Comparison of ENCODE assay signal across 23 cellular contexts in the genomic region with DNA sequence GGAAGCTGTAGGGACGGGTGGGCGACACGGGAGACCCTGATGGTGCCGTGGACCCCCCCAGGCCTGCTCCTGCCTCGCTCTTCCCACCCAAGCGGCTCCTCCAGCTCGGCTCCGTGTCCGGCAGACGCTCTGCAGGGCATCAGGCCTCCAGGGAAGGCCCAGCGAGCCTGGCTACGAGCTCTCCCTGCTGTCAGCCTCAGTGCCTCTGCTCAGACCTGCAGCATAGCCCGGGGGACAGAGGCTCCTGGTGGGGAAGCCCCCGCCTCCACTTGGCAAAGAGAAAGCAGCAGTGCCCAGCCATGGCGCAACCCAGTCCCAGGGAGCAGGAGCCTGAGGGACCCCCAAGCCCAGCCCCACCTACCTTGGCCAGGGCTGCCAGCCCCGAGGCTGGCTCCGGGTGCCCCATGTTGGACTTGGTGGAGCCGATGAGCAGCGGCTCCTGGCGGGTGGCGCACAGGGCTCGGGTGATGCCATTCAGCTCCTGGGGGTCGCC. TPM values are rescaled to one million over a fixed set of nuclear protein-coding genes. Genes with fewer than 3 reads are reported as not detected.
DNase-seq lines count a peak whose midpoint lies in the region; ATAC-seq, FAIRE-seq and TF ChIP-seq lines count a peak whose summit lies in the region.
"Had no signal": no experiment of that assay in that cellular context is flagged by ENCODE, and none has a peak within 500 bp of the region (broad histone marks: within the 10 kb centered on the region; RNA-seq: fewer than 3 reads in every experiment).

No MANE protein-coding gene starts in this region.

- H3K27me3 ChIP-seq in K562 (ENCODE audit: control insufficient read depth in 2 of 2, insufficient read depth in 2 of 2, low read length in 2 of 2) (no peaks in the 10 kb centered on the region), body of pancreas (no peaks in the 10 kb centered on the region)

- no peak overlapping the region for H3K4me2 ChIP-seq in K562 (ENCODE audit: insufficient read depth, low read length)
- H3K4me2 ChIP-seq: GM23338 had no signal

- no peak overlapping the region for H3K27ac ChIP-seq in K562 (ENCODE audit: extremely low read depth, low read depth, low read length)
- no peak overlapping the region for H3K27ac ChIP-seq in body of pancreas
- H3K27ac ChIP-seq: C4-2B, SK-N-MC had no signal

- H3K36me3 ChIP-seq in K562 (ENCODE audit: control insufficient read depth, insufficient read depth, low read length) (peaks cover 95% of the 10 kb centered on the region), body of pancreas (replicated peaks in 1 of 2; ENCODE audit: insufficient read depth in 1 of 2, low read depth in 2 of 2) (peaks cover 8 to 48% of the 10 kb centered on the region in 2 donors)

- no TSS peak for BruUV-seq in K562 (replicated peaks; lab: Mats Ljungman, UMichigan)

- no peak for FAIRE-seq in K562 (lab: Jason Lieb, UNC)
- FAIRE-seq: A204.1 had no signal

- no peak overlapping the region for H3K27ac Mint-ChIP-seq in nephron progenitor cell
- H3K27ac Mint-ChIP-seq: CD8-positive, alpha-beta memory T cell; GM23338 had no signal

- intact Hi-C loops in Right ventricle myocardium inferior (cut with DNase I): no loop called here
- intact Hi-C loops in cardiac septum (cut with DNase I): no loop called here
- intact Hi-C loops in K562 (cut with micrococcal nuclease): no loop called here
- intact Hi-C loops in body of pancreas (cut with DNase I): no loop called here

- H3K4me3 Mint-ChIP-seq in nephron progenitor cell: no peak overlapping the region
- H3K4me3 Mint-ChIP-seq: CD8-positive, alpha-beta memory T cell; GM23338 had no signal

- peak; percentile 30 for DNase-seq in Right ventricle myocardium inferior (ENCODE audit: missing footprints)
- no peak for DNase-seq in cardiac septum (ENCODE audit: low spot score)
- DNase-seq in K562 (ENCODE audit: extremely low read depth in 1 of 4, low spot score in 3 of 4): no peak
- peak; percentile 3 for DNase-seq in nephron progenitor cell
- no peak for DNase-seq in body of pancreas
- DNase-seq in GF-D8 (lab: John Stamatoyannopoulos, UW): no peak
- DNase-seq: DMS53, EL, Kasumi-1, NCI-H1417, NCI-H1694 treated with DMSO at 0.1 percent for 48 hours, NCI-H2081 treated with DMSO at 0.1 percent for 48 hours, NCI-H2171 treated with DMSO at 0.1 percent for 48 hours, NCI-H524 treated with DMSO at 0.1 percent for 48 hours, SHP77 treated with DMSO at 0.1 percent for 48 hours, SW 1271 had no signal

- TF ChIP-seq POLR2A in GM18526 (IDR thresholded peaks at IDR 0.05; ENCODE audit: extremely low read depth, insufficient read length) (peak; percentile 14), K562 (conservative IDR thresholded peaks at IDR 0.05) (peak; percentile 9; the same call in 1 of the 2 replicates), body of pancreas (IDR thresholded peaks at IDR 0.05) (no peak)

- H3K9me3 ChIP-seq in K562 (replicated peaks; ENCODE audit: control insufficient read depth, insufficient read depth, low read depth, low read length) (no peaks in the 10 kb centered on the region), body of pancreas (no peaks in the 10 kb centered on the region)

- 96% methylated on average over 21 of the region's 23 CpGs for WGBS in K562 (ENCODE audit: insufficient coverage, low coverage, missing lambda C conversion rate)
- 80 to 92% methylated on average over 2 to 15 of the region's 23 CpGs for WGBS in body of pancreas, 2 donors

- TF ChIP-seq EP300 in K562 (IDR thresholded peaks at IDR 0.05; ENCODE audit: low read length): no peak

- TF ChIP-seq CTCF in K562 (IDR thresholded peaks at IDR 0.05 in 2 of 3, conservative IDR thresholded peaks at IDR 0.05 in 1 of 3; ENCODE audit: insufficient read depth in 2 of 3, low read depth in 1 of 3, low read length in 3 of 3) (no peak), nephron progenitor cell (IDR thresholded peaks at IDR 0.05) (no peak), body of pancreas (IDR thresholded peaks at IDR 0.05) (no peak)

- H3K9me3 Mint-ChIP-seq in nephron progenitor cell: no peaks in the 10 kb centered on the region
- H3K9me3 Mint-ChIP-seq: CD8-positive, alpha-beta memory T cell; GM23338 had no signal

- no peak overlapping the region for H3K4me3 ChIP-seq in K562
- H3K4me3 ChIP-seq in body of pancreas: no peak overlapping the region
- H3K4me3 ChIP-seq: GM23338, SK-N-MC had no signal

- peaks cover 36% of the 10 kb centered on the region for H4K20me1 ChIP-seq in K562 (replicated peaks; ENCODE audit: control insufficient read depth, insufficient read depth, low read length)

- peaks cover 9% of the 10 kb centered on the region for H3K4me1 Mint-ChIP-seq in nephron progenitor cell

- TF ChIP-seq RAD21 in K562 (CRISPR knock-in tag; conservative IDR thresholded peaks at IDR 0.05 in 1 of 2, IDR thresholded peaks at IDR 0.05 in 1 of 2): no peak

- H3K4me1 ChIP-seq in K562 (replicated peaks in 1 of 2; ENCODE audit: control insufficient read depth in 2 of 2, insufficient read depth in 2 of 2, low read length in 2 of 2) (peaks cover 14 to 71% of the 10 kb centered on the region in 2 experiments; a peak in 4 of 5 replicates), body of pancreas (peaks cover 9% of the 10 kb centered on the region)

- peaks cover 64% of the 10 kb centered on the region for H3K79me2 ChIP-seq in K562 (ENCODE audit: control insufficient read depth, insufficient read depth, low read length)

- ATAC-seq in Right ventricle myocardium inferior (no peak), K562 (no peak), GM18858 (IDR thresholded peaks at IDR 0.05; ENCODE audit: unreplicated experiment) (no peak), body of pancreas (no peak)
- ATAC-seq: GM23338 had no signal

- POLR2A ChIA-PET in K562 (lab: Yijun Ruan, JAX): interaction anchor here (0.7 to 1.2 kb wide), 5 partner anchors 9 to 16 kb away, joined by 3 to 5 read pairs (median 4); no protein-coding TSS in a partner anchor

- no peak overlapping the region for H2AFZ ChIP-seq in K562 (ENCODE audit: low read depth, low read length)
- H2AFZ ChIP-seq: GM23338 had no signal

- no peaks in the 10 kb centered on the region for H3K27me3 Mint-ChIP-seq in nephron progenitor cell (ENCODE audit: low read depth, poor library complexity)
- H3K27me3 Mint-ChIP-seq: CD8-positive, alpha-beta memory T cell had no signal

- in situ Hi-C loops in K562 (cut with MboI): no loop called here

- peak overlapping the region in 1 of 2 experiments; percentile 48; a peak in 1 of 4 replicates for H3K9ac ChIP-seq in K562 (ENCODE audit: insufficient read depth in 1 of 2, low read depth in 2 of 2, low read length in 2 of 2)

- no peaks in the 10 kb centered on the region for H3K9me1 ChIP-seq in K562 (ENCODE audit: control insufficient read depth, insufficient read depth, low read length)

- CTCF ChIA-PET in K562 (lab: Yijun Ruan, JAX; ENCODE audit: low intra/inter-chr PET ratio): interaction anchor here (0.7 kb wide), 1 partner anchor 61 kb away, joined by 3 read pairs; no protein-coding TSS in a partner anchor

- no peaks in the 10 kb centered on the region for H3K36me3 Mint-ChIP-seq in nephron progenitor cell (ENCODE audit: low read depth)

RNA-seq across cellular contexts. Expression of a gene that starts 5.9 kb away (rescaled TPM):
- total RNA-seq in Right ventricle myocardium inferior (46.6 TPM), cardiac septum (22.9 TPM), K562 (2014; rRNA removed) (214 and 239 TPM in 2 replicates), K562 (2014; rRNA removed; fragmentation: Illumina TruSeq; extraction: Trizol) (11.2 and 13.9 TPM in 2 replicates), K562 (2015; rRNA removed; fragmentation: Illumina TruSeq; extraction: Trizol) (50.9 and 61.1 TPM in 2 replicates), K562 (2021) (605 and 663 TPM in 2 replicates), body of pancreas (100 to 1,000 TPM in 1 of 2 donors, 10 to 100 TPM in 1; 16.3 to 388 TPM)
- total RNA-seq in K562 (2011; cell fraction: chromatin; rRNA removed; ENCODE audit: low replicate concordance): 343 and 1,124 TPM in 2 replicates
- total RNA-seq in K562 (2011; cell fraction: nucleolus; rRNA removed): 877 TPM in 2 replicates
- total RNA-seq in K562 (2011; cell fraction: nucleoplasm; rRNA removed): 433 and 475 TPM in 2 replicates
- polyA plus RNA-seq in K562 (2011; rRNA removed) (49.8 and 133 TPM in 2 replicates), K562 (2014; fragmentation: Illumina TruSeq; extraction: Trizol) (49.9 and 181 TPM in 2 replicates), K562 (2014; fragmentation: Nextera tagmentation; extraction: Ambion mirVana) (under 1 TPM; 0.15 to 0.20 TPM), K562 (2014; rRNA removed) (157 and 181 TPM in 2 replicates)
- polyA plus RNA-seq in K562 (2011; cell fraction: cytosol; rRNA removed): 159 and 260 TPM in 2 replicates
- 627 and 766 TPM in 2 replicates for polyA plus RNA-seq in K562 (2011; cell fraction: nucleus; rRNA removed)
- 153 and 283 TPM in 2 replicates for polyA plus RNA-seq in K562 (2012)
- polyA minus RNA-seq in K562 (2011; rRNA and poly(A)+ RNA removed): 59.1 and 70.2 TPM in 2 replicates
- 455 and 1,011 TPM in 2 replicates for polyA minus RNA-seq in K562 (2011; cell fraction: cytosol; rRNA and poly(A)+ RNA removed)
- 200 and 251 TPM in 2 replicates for polyA minus RNA-seq in K562 (2011; cell fraction: nucleus; rRNA and poly(A)+ RNA removed)

RNA-seq across cellular contexts. Expression of a gene that starts 26.5 kb away (rescaled TPM):
- total RNA-seq in Right ventricle myocardium inferior (59.3 TPM), cardiac septum (47.6 TPM), K562 (2014; rRNA removed) (203 and 249 TPM in 2 replicates), K562 (2014; rRNA removed; fragmentation: Illumina TruSeq; extraction: Trizol) (45.0 and 57.5 TPM in 2 replicates), K562 (2015; rRNA removed; fragmentation: Illumina TruSeq; extraction: Trizol) (83.1 and 83.9 TPM in 2 replicates), K562 (2021) (193 and 209 TPM in 2 replicates), body of pancreas (100 to 1,000 TPM in 1 of 2 donors, 10 to 100 TPM in 1; 76.0 to 128 TPM)
- 125 and 499 TPM in 2 replicates for total RNA-seq in K562 (2011; cell fraction: chromatin; rRNA removed; ENCODE audit: low replicate concordance)
- 452 and 491 TPM in 2 replicates for total RNA-seq in K562 (2011; cell fraction: nucleolus; rRNA removed)
- 177 and 203 TPM in 2 replicates for total RNA-seq in K562 (2011; cell fraction: nucleoplasm; rRNA removed)
- polyA plus RNA-seq in K562 (2011; rRNA removed) (60.1 and 77.0 TPM in 2 replicates), K562 (2014; fragmentation: Illumina TruSeq; extraction: Trizol) (97.2 and 99.8 TPM in 2 replicates), K562 (2014; fragmentation: Nextera tagmentation; extraction: Ambion mirVana) (10 to 100 TPM in 1 of 2 experiments, 1 to 10 TPM in 1; 7.8 to 11.3 TPM), K562 (2014; rRNA removed) (201 and 210 TPM in 2 replicates)
- 62.4 and 118 TPM in 2 replicates for polyA plus RNA-seq in K562 (2011; cell fraction: cytosol; rRNA removed)
- polyA plus RNA-seq in K562 (2011; cell fraction: nucleus; rRNA removed): 712 and 945 TPM in 2 replicates
- 123 and 178 TPM in 2 replicates for polyA plus RNA-seq in K562 (2012)
- 17.2 and 22.2 TPM in 2 replicates for polyA minus RNA-seq in K562 (2011; rRNA and poly(A)+ RNA removed)
- polyA minus RNA-seq in K562 (2011; cell fraction: cytosol; rRNA and poly(A)+ RNA removed): 54.0 and 54.3 TPM in 2 replicates
- polyA minus RNA-seq in K562 (2011; cell fraction: nucleus; rRNA and poly(A)+ RNA removed): 179 and 184 TPM in 2 replicates

RNA-seq across cellular contexts. Expression of a gene that starts 40.4 kb away (rescaled TPM):
- total RNA-seq in Right ventricle myocardium inferior (80.9 TPM), cardiac septum (67.4 TPM), K562 (2014; rRNA removed) (137 and 183 TPM in 2 replicates), K562 (2014; rRNA removed; fragmentation: Illumina TruSeq; extraction: Trizol) (17.5 and 26.3 TPM in 2 replicates), K562 (2015; rRNA removed; fragmentation: Illumina TruSeq; extraction: Trizol) (69.9 and 72.5 TPM in 2 replicates), K562 (2021) (162 and 167 TPM in 2 replicates), body of pancreas (10 to 100 TPM; 63.0 to 86.4 TPM)
- 57.5 and 207 TPM in 2 replicates for total RNA-seq in K562 (2011; cell fraction: chromatin; rRNA removed; ENCODE audit: low replicate concordance)
- 178 and 205 TPM in 2 replicates for total RNA-seq in K562 (2011; cell fraction: nucleolus; rRNA removed)
- 87.8 and 88.8 TPM in 2 replicates for total RNA-seq in K562 (2011; cell fraction: nucleoplasm; rRNA removed)
- polyA plus RNA-seq in K562 (2011; rRNA removed) (57.0 and 88.5 TPM in 2 replicates), K562 (2014; fragmentation: Illumina TruSeq; extraction: Trizol) (74.5 and 111 TPM in 2 replicates), K562 (2014; fragmentation: Nextera tagmentation; extraction: Ambion mirVana) (10 to 100 TPM in 1 of 2 experiments, 1 to 10 TPM in 1; 3.1 to 13.4 TPM), K562 (2014; rRNA removed) (112 and 123 TPM in 2 replicates)
- polyA plus RNA-seq in K562 (2011; cell fraction: cytosol; rRNA removed): 94.2 and 226 TPM in 2 replicates
- polyA plus RNA-seq in K562 (2011; cell fraction: nucleus; rRNA removed): 212 and 255 TPM in 2 replicates
- 103 and 115 TPM in 2 replicates for polyA plus RNA-seq in K562 (2012)
- 31.9 and 46.4 TPM in 2 replicates for polyA minus RNA-seq in K562 (2011; rRNA and poly(A)+ RNA removed)
- polyA minus RNA-seq in K562 (2011; cell fraction: cytosol; rRNA and poly(A)+ RNA removed): 71.4 and 74.6 TPM in 2 replicates
- 72.3 and 75.2 TPM in 2 replicates for polyA minus RNA-seq in K562 (2011; cell fraction: nucleus; rRNA and poly(A)+ RNA removed)

RNA-seq across cellular contexts. Expression of a gene that starts 40.5 kb away (rescaled TPM):
- total RNA-seq in Right ventricle myocardium inferior (19.3 TPM), cardiac septum (21.0 TPM), K562 (2014; rRNA removed) (23.6 and 28.4 TPM in 2 replicates), K562 (2014; rRNA removed; fragmentation: Illumina TruSeq; extraction: Trizol) (6.5 and 9.5 TPM in 2 replicates), K562 (2015; rRNA removed; fragmentation: Illumina TruSeq; extraction: Trizol) (11.1 and 14.3 TPM in 2 replicates), K562 (2021) (26.9 and 30.2 TPM in 2 replicates), body of pancreas (10 to 100 TPM; 37.9 to 43.1 TPM)
- total RNA-seq in K562 (2011; cell fraction: chromatin; rRNA removed; ENCODE audit: low replicate concordance): 23.1 and 61.7 TPM in 2 replicates
- 74.4 and 74.9 TPM in 2 replicates for total RNA-seq in K562 (2011; cell fraction: nucleolus; rRNA removed)
- 36.5 and 40.5 TPM in 2 replicates for total RNA-seq in K562 (2011; cell fraction: nucleoplasm; rRNA removed)
- polyA plus RNA-seq in K562 (2011; rRNA removed) (9.2 and 17.2 TPM in 2 replicates), K562 (2014; fragmentation: Illumina TruSeq; extraction: Trizol) (9.0 and 18.5 TPM in 2 replicates), K562 (2014; fragmentation: Nextera tagmentation; extraction: Ambion mirVana) (under 1 TPM; 0.32 to 0.66 TPM), K562 (2014; rRNA removed) (32.6 and 32.8 TPM in 2 replicates)
- polyA plus RNA-seq in K562 (2011; cell fraction: cytosol; rRNA removed): 12.2 and 23.8 TPM in 2 replicates
- 144 and 164 TPM in 2 replicates for polyA plus RNA-seq in K562 (2011; cell fraction: nucleus; rRNA removed)
- 16.9 and 35.2 TPM in 2 replicates for polyA plus RNA-seq in K562 (2012)
- polyA minus RNA-seq in K562 (2011; rRNA and poly(A)+ RNA removed): 2.0 TPM in 2 replicates
- polyA minus RNA-seq in K562 (2011; cell fraction: cytosol; rRNA and poly(A)+ RNA removed): 11.7 and 13.1 TPM in 2 replicates
- polyA minus RNA-seq in K562 (2011; cell fraction: nucleus; rRNA and poly(A)+ RNA removed): 11.4 and 14.3 TPM in 2 replicates

RNA-seq across cellular contexts. Expression of a gene that starts 54.6 kb away (rescaled TPM):
- total RNA-seq in Right ventricle myocardium inferior: 175 TPM
- 144 TPM for total RNA-seq in cardiac septum
- total RNA-seq in K562 (2011; cell fraction: chromatin; rRNA removed; ENCODE audit: low replicate concordance): 78.8 and 254 TPM in 2 replicates
- 329 and 354 TPM in 2 replicates for total RNA-seq in K562 (2011; cell fraction: nucleolus; rRNA removed)
- total RNA-seq in K562 (2011; cell fraction: nucleoplasm; rRNA removed): 133 and 150 TPM in 2 replicates
- 165 and 194 TPM in 2 replicates for total RNA-seq in K562 (2014; rRNA removed)
- total RNA-seq in K562 (2014; rRNA removed; fragmentation: Illumina TruSeq; extraction: Trizol): 41.1 and 66.0 TPM in 2 replicates
- 76.0 and 90.0 TPM in 2 replicates for total RNA-seq in K562 (2015; rRNA removed; fragmentation: Illumina TruSeq; extraction: Trizol)
- total RNA-seq in K562 (2021): 235 and 256 TPM in 2 replicates
- 156 and 201 TPM in 2 replicates for polyA plus RNA-seq in K562 (2011; rRNA removed)
- polyA plus RNA-seq in K562 (2011; cell fraction: cytosol; rRNA removed): 404 and 845 TPM in 2 replicates
- polyA plus RNA-seq in K562 (2011; cell fraction: nucleus; rRNA removed): 611 and 714 TPM in 2 replicates
- polyA plus RNA-seq in K562 (2012): 229 and 244 TPM in 2 replicates
- polyA plus RNA-seq in K562 (2014; fragmentation: Illumina TruSeq; extraction: Trizol): 243 and 274 TPM in 2 replicates
- polyA plus RNA-seq in K562 (2014; fragmentation: Nextera tagmentation; extraction: Ambion mirVana): 10 to 100 TPM; 21.3 to 50.3 TPM
- 229 and 261 TPM in 2 replicates for polyA plus RNA-seq in K562 (2014; rRNA removed)
- polyA minus RNA-seq in K562 (2011; rRNA and poly(A)+ RNA removed): 34.8 and 73.6 TPM in 2 replicates
- polyA minus RNA-seq in K562 (2011; cell fraction: cytosol; rRNA and poly(A)+ RNA removed): 67.3 and 81.5 TPM in 2 replicates
- 104 and 111 TPM in 2 replicates for polyA minus RNA-seq in K562 (2011; cell fraction: nucleus; rRNA and poly(A)+ RNA removed)
- total RNA-seq in body of pancreas: 100 to 1,000 TPM in 1 of 2 donors, 10 to 100 TPM in 1; 82.2 to 205 TPM

Comparison
In these comparisons a context has a peak if more than half of its experiments do, and no peak if none do; other contexts are left out.
1. DNase-seq: peak in Right ventricle myocardium inferior (single experiment) and nephron progenitor cell (single experiment); none in cardiac septum (single experiment), K562 (0 of 4), body of pancreas (0 of 4) and GF-D8 (single experiment).
2. POLR2A ChIP-seq: peak in GM18526 (single experiment) and K562 (single experiment); none in body of pancreas (0 of 3).